Comparison of ENCODE assay signal across 14 cellular contexts in genomic region chr19:33676999-33677665, GRCh38. TPM values are rescaled to one million over a fixed set of nuclear protein-coding genes. Genes with fewer than 3 reads are reported as not detected.
"Had no signal": no experiment of that assay in that cellular context is flagged by ENCODE, and none has a peak within 500 bp of the region (broad histone marks: within the 10 kb centered on the region; RNA-seq: fewer than 3 reads in every experiment).

No MANE protein-coding gene starts in this region.

- H3K4me1 ChIP-seq: heart right ventricle, tibial nerve had no signal

- H3K27ac ChIP-seq: cardiac muscle cell, heart right ventricle, ovary, tibial nerve had no signal

- H3K27ac Mint-ChIP-seq: activated CD4-positive, alpha-beta memory T cell treated with anti-CD3 and anti-CD28 coated beads for 36 hours; activated naive CD4-positive, alpha-beta T cell treated with anti-CD3 and anti-CD28 coated beads, Interleukin-2, amount 10 ng/mL, durations not matched to agents 7 days and 5 days had no signal

- H3K36me3 ChIP-seq: cardiac muscle cell, heart right ventricle, ovary, tibial nerve had no signal

- ATAC-seq: heart right ventricle had no signal

- H3K9me3 ChIP-seq: heart right ventricle, ovary, tibial nerve had no signal

- H3K4me1 Mint-ChIP-seq: activated naive CD4-positive, alpha-beta T cell treated with anti-CD3 and anti-CD28 coated beads, Interleukin-2, amount 10 ng/mL, durations not matched to agents 7 days and 5 days; neural crest cell had no signal

- H3K4me3 ChIP-seq: cardiac muscle cell, heart right ventricle, ovary, tibial nerve had no signal

- H3K36me3 Mint-ChIP-seq: activated CD4-positive, alpha-beta memory T cell treated with anti-CD3 and anti-CD28 coated beads for 36 hours; activated naive CD4-positive, alpha-beta T cell treated with anti-CD3 and anti-CD28 coated beads, Interleukin-2, amount 10 ng/mL, durations not matched to agents 7 days and 5 days had no signal

- H3K4me3 Mint-ChIP-seq: activated CD4-positive, alpha-beta memory T cell treated with anti-CD3 and anti-CD28 coated beads for 36 hours; activated naive CD4-positive, alpha-beta T cell treated with anti-CD3 and anti-CD28 coated beads, Interleukin-2, amount 10 ng/mL, durations not matched to agents 7 days and 5 days; neural crest cell had no signal

- H3K27me3 ChIP-seq: cardiac muscle cell, ovary, tibial nerve had no signal

- DNase-seq: activated CD4-positive, alpha-beta memory T cell treated with anti-CD3 and anti-CD28 coated beads for 36 hours; activated CD8-positive, alpha-beta memory T cell treated with anti-CD3 and anti-CD28 coated beads, Interleukin-2, amount 50 U/mL, for 4 hours; activated naive CD4-positive, alpha-beta T cell treated with anti-CD3 and anti-CD28 coated beads, Interleukin-2, amount 10 ng/mL, durations not matched to agents 7 days and 5 days; effector memory CD4-positive, alpha-beta T cell; heart right ventricle; ovary; stimulated activated CD4-positive, alpha-beta T cell treated with anti-CD3 and anti-CD28 coated beads, Interleukin-4, amount 100 ng/mL, for 4 hours had no signal

- H3K27me3 Mint-ChIP-seq: activated naive CD4-positive, alpha-beta T cell treated with anti-CD3 and anti-CD28 coated beads, Interleukin-2, amount 10 ng/mL, durations not matched to agents 7 days and 5 days had no signal

- H3K9me3 Mint-ChIP-seq: activated CD4-positive, alpha-beta memory T cell treated with anti-CD3 and anti-CD28 coated beads for 36 hours; activated naive CD4-positive, alpha-beta T cell treated with anti-CD3 and anti-CD28 coated beads, Interleukin-2, amount 10 ng/mL, durations not matched to agents 7 days and 5 days; neural crest cell had no signal

RNA-seq across cellular contexts. Expression of gene CHST8, which starts 55.4 kb away (rescaled TPM):
- total RNA-seq: activated CD4-positive, alpha-beta memory T cell treated with anti-CD3 and anti-CD28 coated beads for 36 hours; fibroblast of lung; liver; myocyte; renal cortical epithelial cell had no signal
